6 cellular contexts compared by ENCODE assay signal in genomic region chr1:184065559-184065958, GRCh38.
"Had no signal": no experiment of that assay in that cellular context is flagged by ENCODE, and none has a peak within 500 bp of the region (broad histone marks: within the 10 kb centered on the region; RNA-seq: fewer than 3 reads in every experiment).

No MANE protein-coding gene starts in this region.

- H3K9me3 Mint-ChIP-seq: HFFc6, IgD-negative memory B cell had no signal

- FAIRE-seq: HepG2 had no signal

- H3K4me3 Mint-ChIP-seq: HFFc6, IgD-negative memory B cell had no signal

- H3K27ac Mint-ChIP-seq: HFFc6, IgD-negative memory B cell had no signal

- H3K27me3 Mint-ChIP-seq: IgD-negative memory B cell had no signal

- DNase-seq: GOT3, H7, HFFc6, KBM-7 had no signal
